Comparison of ENCODE assay signal across 1 cellular context in the genomic region with DNA sequence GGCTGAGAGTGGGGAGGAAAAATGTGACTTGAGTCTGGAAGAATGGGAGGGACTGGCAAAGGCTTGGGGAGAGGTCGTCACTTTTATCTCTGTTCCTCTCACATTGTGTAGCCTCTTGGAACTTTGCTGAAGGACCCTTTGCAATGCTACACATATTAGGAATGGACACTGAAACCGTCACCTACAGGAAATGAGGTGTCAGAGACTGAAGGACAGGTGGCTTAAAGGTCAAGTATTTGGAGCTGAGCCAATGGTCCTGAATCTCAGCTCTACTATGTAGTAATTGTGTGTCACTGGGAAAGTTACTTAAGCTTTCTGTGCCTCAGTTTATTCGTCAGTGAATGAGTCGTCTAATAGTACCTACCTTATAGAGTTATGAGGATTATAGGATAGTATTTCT.
TF ChIP-seq lines count a peak whose summit lies in the region.

No MANE protein-coding gene starts in this region.

TF ChIP-seq in HepG2, 621 proteins besides CTCF, POLR2A, EP300 and RAD21:
- TF ChIP-seq NR2F6 (IDR thresholded peaks at IDR 0.05) (no peak), NR2F6 (CRISPR knock-in tag; IDR thresholded peaks at IDR 0.05) (peak; percentile 42; the same call in 1 of the 2 replicates), RARG (CRISPR knock-in tag; IDR thresholded peaks at IDR 0.05; ENCODE audit: low read depth) (no peak)
